ENCODE assay signal across 8 cellular contexts in genomic region chrX:78024349-78025108, GRCh38. TPM values are rescaled to one million over a fixed set of nuclear protein-coding genes. Genes with fewer than 3 reads are reported as not detected.
DNase-seq lines count a peak whose midpoint lies in the region; ATAC-seq lines count a peak whose summit lies in the region.

No MANE protein-coding gene starts in this region.

- H3K36me3 Mint-ChIP-seq in stimulated activated effector memory CD8-positive, alpha-beta T cell treated with anti-CD3 and anti-CD28 coated beads, Interleukin-12 subunit alpha, Interleukin-12 subunit beta, amount 100 ng/mL, for 72 hours = no peaks in the 10 kb centered on the region

- ATAC-seq in GM18909 (IDR thresholded peaks at IDR 0.05; ENCODE audit: poor library complexity, unreplicated experiment) (peak; percentile 56), HG03439 (IDR thresholded peaks at IDR 0.05; ENCODE audit: unreplicated experiment) (no peak)
- no peak for ATAC-seq in stimulated activated effector memory CD8-positive, alpha-beta T cell treated with anti-CD3 and anti-CD28 coated beads, Interleukin-12 subunit alpha, Interleukin-12 subunit beta, amount 100 ng/mL, for 72 hours

- H3K9me3 Mint-ChIP-seq in stimulated activated effector memory CD8-positive, alpha-beta T cell treated with anti-CD3 and anti-CD28 coated beads, Interleukin-12 subunit alpha, Interleukin-12 subunit beta, amount 100 ng/mL, for 72 hours = no peaks in the 10 kb centered on the region

- no peak overlapping the region for H3K4me3 Mint-ChIP-seq in stimulated activated effector memory CD8-positive, alpha-beta T cell treated with anti-CD3 and anti-CD28 coated beads, Interleukin-12 subunit alpha, Interleukin-12 subunit beta, amount 100 ng/mL, for 72 hours

- in situ Hi-C loops in Caki2 (cut with HindIII; ENCODE audit: low pct_unique_long_range_greater_than_20kb, low sequenced_read_pairs) (no loop called here), T47D (cut with HindIII; ENCODE audit: low pct_unique_long_range_greater_than_20kb, low sequenced_read_pairs) (no loop called here)

- no peak overlapping the region for H3K27ac Mint-ChIP-seq in stimulated activated effector memory CD8-positive, alpha-beta T cell treated with anti-CD3 and anti-CD28 coated beads, Interleukin-12 subunit alpha, Interleukin-12 subunit beta, amount 100 ng/mL, for 72 hours

- H3K4me1 Mint-ChIP-seq in stimulated activated effector memory CD8-positive, alpha-beta T cell treated with anti-CD3 and anti-CD28 coated beads, Interleukin-12 subunit alpha, Interleukin-12 subunit beta, amount 100 ng/mL, for 72 hours = no peaks in the 10 kb centered on the region

- DNase-seq in Caki2 (ENCODE audit: low read depth) (peak; percentile 2), NCI-H82 (lab: John Stamatoyannopoulos, UW) (peak; percentile 65), T47D (ENCODE audit: low read depth in 1 of 2, low spot score in 1 of 2) (peak; percentile 13 to 42), myocyte (ENCODE audit: low read depth) (peak; percentile 1), cerebellar nuclear complex (lab: John Stamatoyannopoulos, UW) (no peak)
- DNase-seq in stimulated activated effector memory CD8-positive, alpha-beta T cell treated with anti-CD3 and anti-CD28 coated beads, Interleukin-12 subunit alpha, Interleukin-12 subunit beta, amount 100 ng/mL, for 72 hours (ENCODE audit: low spot score in 2 of 2) = no peak

RNA-seq across cellular contexts. Expression of gene PGAM4, which starts 55.1 kb away (rescaled TPM):
- not detected in 2 replicates for total RNA-seq in Caki2 (2014; rRNA removed; shearing (Covaris generic); ENCODE audit: low replicate concordance)
- not detected in 2 replicates for total RNA-seq in myocyte
- 0.55 TPM for polyA plus RNA-seq in myocyte (2012)

Comparison
In these comparisons a context has a peak if more than half of its experiments do, and no peak if none do; other contexts are left out.
1. DNase-seq: peak in Caki2 (single experiment), NCI-H82 (single experiment), T47D (2 of 2) and myocyte (single experiment); none in stimulated activated effector memory CD8-positive, alpha-beta T cell treated with anti-CD3 and anti-CD28 coated beads, Interleukin-12 subunit alpha, Interleukin-12 subunit beta, amount 100 ng/mL, for 72 hours (0 of 2) and cerebellar nuclear complex (0 of 2).